Comparison of ENCODE assay signal across 8 cellular contexts in genomic region chr1:209435654-209436566, GRCh38.
DNase-seq lines count a peak whose midpoint lies in the region; ATAC-seq and TF ChIP-seq lines count a peak whose summit lies in the region.

No MANE protein-coding gene starts in this region.

- H2AFZ ChIP-seq in mesenchymal stem cell (ENCODE audit: low read depth, low read length) = no peak overlapping the region

- H3K23ac ChIP-seq in mesenchymal stem cell (ENCODE audit: low read length in 2 of 2) = no peak overlapping the region

- H3K14ac ChIP-seq in mesenchymal stem cell (ENCODE audit: low read length in 2 of 2) = no peak overlapping the region

- DNase-seq in A172 (ENCODE audit: low spot score) (peak; percentile 91), GM10266 (ENCODE audit: extremely low spot score) (peak; percentile 59), NB4 (ENCODE audit: low read depth) (peak; percentile 42), T-helper 17 cell (no peak), endodermal cell (peak; percentile 98), mesenchymal stem cell (peak; percentile 72), thyroid gland (peak; percentile 84 to 86)

- H3K27me3 ChIP-seq in endodermal cell (ENCODE audit: control insufficient read depth, insufficient read depth, low read length, poor library complexity, severe bottlenecking) (peaks cover 4% of the 10 kb centered on the region), mesenchymal stem cell (ENCODE audit: control insufficient read depth in 1 of 2, insufficient read depth in 1 of 2, low read length in 2 of 2) (peaks cover 0 to 6% of the 10 kb centered on the region in 2 experiments), thyroid gland (no peaks in the 10 kb centered on the region)

- H3K4me3 ChIP-seq in NB4 (ENCODE audit: low read depth, low read length) (no peak overlapping the region), endodermal cell (ENCODE audit: low read length) (no peak overlapping the region), mesenchymal stem cell (ENCODE audit: insufficient read depth in 1 of 2, low read depth in 1 of 2, low read length in 2 of 2) (no peak overlapping the region), thyroid gland (replicated peaks in 1 of 3) (no peak overlapping the region)

- H3K4ac ChIP-seq in mesenchymal stem cell (ENCODE audit: low read depth in 1 of 2, low read length in 2 of 2) = no peak overlapping the region

- peaks cover 5% of the 10 kb centered on the region for H3K9me3 Mint-ChIP-seq in endodermal cell

- no peak overlapping the region for H3K4me3 Mint-ChIP-seq in T-helper 17 cell
- no peak overlapping the region for H3K4me3 Mint-ChIP-seq in endodermal cell

- H3K36me3 Mint-ChIP-seq in T-helper 17 cell (ENCODE audit: low read depth) = no peaks in the 10 kb centered on the region
- peaks cover 20% of the 10 kb centered on the region for H3K36me3 Mint-ChIP-seq in endodermal cell (ENCODE audit: low read depth)

- no peak overlapping the region for H2BK12ac ChIP-seq in mesenchymal stem cell (ENCODE audit: low read length in 2 of 2)

- H2BK15ac ChIP-seq in mesenchymal stem cell (ENCODE audit: low read depth, poor library complexity, severe bottlenecking) = no peak overlapping the region

- H4K91ac ChIP-seq in mesenchymal stem cell (ENCODE audit: low read length) = no peak overlapping the region

- intact Hi-C loops in thyroid gland (cut with DNase I) = loop anchor here (10.0 kb wide), 1 partner anchor 231 kb away; no protein-coding TSS in a partner anchor

- no peak overlapping the region for H2BK5ac ChIP-seq in mesenchymal stem cell (ENCODE audit: low read depth, low read length, poor library complexity, severe bottlenecking)

- peaks cover 26% of the 10 kb centered on the region for H3K4me1 ChIP-seq in endodermal cell (ENCODE audit: control insufficient read depth, insufficient read depth, low read length)
- peaks cover 7% of the 10 kb centered on the region for H3K4me1 ChIP-seq in mesenchymal stem cell (ENCODE audit: control insufficient read depth, insufficient read depth, low read depth, low read length)
- peaks cover 18 to 38% of the 10 kb centered on the region in 2 donors for H3K4me1 ChIP-seq in thyroid gland

- H3K18ac ChIP-seq in mesenchymal stem cell (ENCODE audit: low read depth in 1 of 2, low read length in 2 of 2) = no peak overlapping the region

- no peak overlapping the region for H3K27ac Mint-ChIP-seq in T-helper 17 cell
- H3K27ac Mint-ChIP-seq in endodermal cell = peak overlapping the region; percentile 61

- H3K4me1 Mint-ChIP-seq in T-helper 17 cell (no peaks in the 10 kb centered on the region), endodermal cell (peaks cover 69% of the 10 kb centered on the region)

- ATAC-seq in HG02642 (IDR thresholded peaks at IDR 0.05; ENCODE audit: poor library complexity, unreplicated experiment) (peak; percentile 69), T-helper 17 cell (peak; percentile 42)

- H3K27me3 Mint-ChIP-seq in T-helper 17 cell (peaks cover 48% of the 10 kb centered on the region), endodermal cell (ENCODE audit: insufficient read depth) (no peaks in the 10 kb centered on the region)

- H4K8ac ChIP-seq in mesenchymal stem cell (ENCODE audit: low read length) = no peak overlapping the region

- H2BK120ac ChIP-seq in mesenchymal stem cell (ENCODE audit: low read depth, low read length) = no peak overlapping the region

- H2AK5ac ChIP-seq in mesenchymal stem cell (ENCODE audit: low read length, severe bottlenecking) = no peak overlapping the region

- WGBS in endodermal cell (ENCODE audit: insufficient coverage in 1 of 2, insufficient read length in 1 of 2), 2 experiments = 40 to 62% methylated on average over 3 to 6 of the region's 6 CpGs
- 44% methylated on average over 4 of the region's 6 CpGs for WGBS in mesenchymal stem cell
- WGBS in thyroid gland, 2 donors = 28 to 29% methylated on average over 6 of the region's 6 CpGs

- H3K9me3 ChIP-seq in T-helper 17 cell (ENCODE audit: control insufficient read depth, low read length, poor library complexity, severe bottlenecking) (peaks cover 6% of the 10 kb centered on the region), endodermal cell (ENCODE audit: control insufficient read depth, low read length) (peaks cover 10% of the 10 kb centered on the region), mesenchymal stem cell (ENCODE audit: control insufficient read depth, low read length) (no peaks in the 10 kb centered on the region), thyroid gland (no peaks in the 10 kb centered on the region)

- H3K27ac ChIP-seq in endodermal cell (ENCODE audit: low read depth, low read length) (no peak overlapping the region), mesenchymal stem cell (ENCODE audit: low read length, poor library complexity, severe bottlenecking) (no peak overlapping the region), thyroid gland (no peak overlapping the region)

- H3K79me1 ChIP-seq in mesenchymal stem cell (replicated peaks; ENCODE audit: low read length, poor library complexity, severe bottlenecking) = no peaks in the 10 kb centered on the region

- no peak overlapping the region for H3K4me2 ChIP-seq in mesenchymal stem cell (ENCODE audit: low read length, poor library complexity, severe bottlenecking)

- TF ChIP-seq CTCF in GM10266 (IDR thresholded peaks at IDR 0.05; ENCODE audit: control insufficient read depth, insufficient read depth, low read depth, missing control alignments) (peak; percentile 63), NB4 (IDR thresholded peaks at IDR 0.05; ENCODE audit: low read depth, low read length) (peak; percentile 66), endodermal cell (conservative IDR thresholded peaks at IDR 0.05) (peak; percentile 97), thyroid gland (IDR thresholded peaks at IDR 0.05) (peak; percentile 38 to 92 (median 78))

- H3K9ac ChIP-seq in endodermal cell (ENCODE audit: extremely low read depth, low read length, poor library complexity, severe bottlenecking) = no peak overlapping the region
- peak overlapping the region; percentile 21 for H3K9ac ChIP-seq in mesenchymal stem cell (ENCODE audit: low read length)

- no peaks in the 10 kb centered on the region for H3K36me3 ChIP-seq in endodermal cell (ENCODE audit: control insufficient read depth, insufficient read depth, low read length)
- H3K36me3 ChIP-seq in mesenchymal stem cell (ENCODE audit: control insufficient read depth in 1 of 2, insufficient read depth in 2 of 2, low read depth in 1 of 2, low read length in 2 of 2) = no peaks in the 10 kb centered on the region
- H3K36me3 ChIP-seq in thyroid gland = no peaks in the 10 kb centered on the region

- TF ChIP-seq POLR2A in NB4 (IDR thresholded peaks at IDR 0.05; ENCODE audit: extremely low read depth, insufficient read length) = no peak
- no peak for TF ChIP-seq POLR2A in thyroid gland (IDR thresholded peaks at IDR 0.05)

Comparison
In these comparisons a context has a peak if more than half of its experiments do, and no peak if none do; other contexts are left out.
1. DNase-seq: peak in A172 (single experiment), GM10266 (single experiment), NB4 (single experiment), endodermal cell (single experiment), mesenchymal stem cell (single experiment) and thyroid gland (2 of 2); none in T-helper 17 cell (0 of 3).
2. Peak in every context shown above with its lines, with median percentiles within 50 percentile points of each other: CTCF ChIP-seq.